19 cellular contexts compared by ENCODE assay signal in the genomic region with DNA sequence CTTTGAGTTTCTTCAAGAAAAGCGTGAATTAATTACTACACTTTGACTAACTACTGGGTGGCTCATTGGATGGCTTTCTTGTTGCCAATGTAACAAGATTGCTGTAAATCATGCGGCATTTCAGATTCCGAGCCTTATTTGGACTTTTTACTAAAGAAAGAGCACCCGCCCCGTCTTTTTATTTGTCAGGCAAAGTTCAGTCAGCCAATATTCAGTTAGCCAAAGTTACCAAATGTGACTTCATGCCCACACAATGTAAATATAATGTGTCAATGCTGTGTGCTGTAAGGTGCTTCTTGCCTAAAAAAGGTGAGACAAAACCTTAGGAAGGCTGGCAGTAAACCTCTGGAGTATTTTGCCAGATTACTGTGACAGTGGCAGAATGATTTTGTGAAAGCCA. TPM values are rescaled to one million over a fixed set of nuclear protein-coding genes. Genes with fewer than 3 reads are reported as not detected.
DNase-seq lines count a peak whose midpoint lies in the region; ATAC-seq, FAIRE-seq and TF ChIP-seq lines count a peak whose summit lies in the region.
"Had no signal": no experiment of that assay in that cellular context is flagged by ENCODE, and none has a peak within 500 bp of the region (broad histone marks: within the 10 kb centered on the region; RNA-seq: fewer than 3 reads in every experiment).

No MANE protein-coding gene starts in this region.

- H3K9me3 Mint-ChIP-seq in CD8-positive, alpha-beta T cell, result no peaks in the 10 kb centered on the region
- no peaks in the 10 kb centered on the region for H3K9me3 Mint-ChIP-seq in naive thymus-derived CD8-positive, alpha-beta T cell
- H3K9me3 Mint-ChIP-seq: naive B cell had no signal

- peak overlapping the region; percentile 39 to 100 (median 98); a peak in 15 of 22 replicates for H3K4me2 ChIP-seq in BLaER1 treated with 17β-estradiol and CSF1 and Interleukin-3, amounts not matched to agents 10 nM and 100 nM

- peaks cover 89 to 100% (median 100%) of the 10 kb centered on the region in 11 experiments for H4K20me1 ChIP-seq in BLaER1 treated with 17β-estradiol and CSF1 and Interleukin-3, amounts not matched to agents 10 nM and 100 nM

- peaks cover 44 to 100% (median 95%) of the 10 kb centered on the region in 11 experiments for H3K36me3 ChIP-seq in BLaER1 treated with 17β-estradiol and CSF1 and Interleukin-3, amounts not matched to agents 10 nM and 100 nM
- H3K36me3 ChIP-seq in CD8-positive, alpha-beta T cell (ENCODE audit: insufficient read depth, low read length), result no peaks in the 10 kb centered on the region
- H3K36me3 ChIP-seq in bronchial epithelial cell (ENCODE audit: control insufficient read depth, insufficient read depth, low read length), result no peaks in the 10 kb centered on the region
- H3K36me3 ChIP-seq: left lung, MG63, thoracic aorta had no signal

- H3K27me3 ChIP-seq in BLaER1 treated with 17β-estradiol and CSF1 and Interleukin-3, amounts not matched to agents 10 nM and 100 nM, result no peaks in the 10 kb centered on the region
- no peaks in the 10 kb centered on the region for H3K27me3 ChIP-seq in CD8-positive, alpha-beta T cell (ENCODE audit: insufficient read depth, low read length)
- H3K27me3 ChIP-seq in bronchial epithelial cell (ENCODE audit: control insufficient read depth, insufficient read depth, low read length), result no peaks in the 10 kb centered on the region
- H3K27me3 ChIP-seq: left lung, MG63 had no signal

- DNase-seq in CD8-positive, alpha-beta T cell, result no peak
- peak; percentile 49 for DNase-seq in bronchial epithelial cell (ENCODE audit: low read depth)
- no peak for DNase-seq in naive thymus-derived CD8-positive, alpha-beta T cell
- no peak for DNase-seq in NOMO-1 (lab: John Stamatoyannopoulos, UW; ENCODE audit: unreplicated experiment in 2 of 2)
- DNase-seq: activated CD4-positive, alpha-beta T cell treated with anti-CD3 and anti-CD28 coated beads for 4 hours; activated naive CD4-positive, alpha-beta T cell treated with Interleukin-2 at 50 U/mL for 16 hours; GF-D8; left lung; naive B cell; NCI-H1694; NCI-H774 had no signal

- no peak for ATAC-seq in CD8-positive, alpha-beta T cell
- ATAC-seq in naive thymus-derived CD8-positive, alpha-beta T cell, result no peak
- no peak for ATAC-seq in GM18870 (IDR thresholded peaks at IDR 0.05; ENCODE audit: unreplicated experiment)
- ATAC-seq in HG03457 (IDR thresholded peaks at IDR 0.05; ENCODE audit: unreplicated experiment), result no peak
- no peak for ATAC-seq in HG03097 (IDR thresholded peaks at IDR 0.05; ENCODE audit: low FRiP score, unreplicated experiment)
- ATAC-seq: GM12878 had no signal

- intact Hi-C loops in CD8-positive, alpha-beta T cell (cut with DNase I, micrococcal nuclease), result no loop called here

- CTCF ChIA-PET in CD8-positive, alpha-beta T cell (lab: Charles Lee), result interaction anchor here (0.8 kb wide), 1 partner anchor 35 kb away, joined by 3 read pairs; no protein-coding TSS in a partner anchor

- H3K4me3 ChIP-seq in BLaER1 treated with 17β-estradiol and CSF1 and Interleukin-3, amounts not matched to agents 10 nM and 100 nM, result no peak overlapping the region
- H3K4me3 ChIP-seq in CD8-positive, alpha-beta T cell (ENCODE audit: low read depth, low read length), result no peak overlapping the region
- no peak overlapping the region for H3K4me3 ChIP-seq in bronchial epithelial cell (ENCODE audit: low read depth, low read length)
- H3K4me3 ChIP-seq: coronary artery, GM12878, left lung, MG63, thoracic aorta had no signal

- TF ChIP-seq CTCF in CD8-positive, alpha-beta T cell (IDR thresholded peaks at IDR 0.05), result no peak
- TF ChIP-seq CTCF in bronchial epithelial cell (IDR thresholded peaks at IDR 0.05; ENCODE audit: insufficient read depth, low read length, severe bottlenecking), result no peak

- peaks cover 99% of the 10 kb centered on the region for H3K4me1 Mint-ChIP-seq in CD8-positive, alpha-beta T cell (ENCODE audit: low read depth)
- H3K4me1 Mint-ChIP-seq in naive thymus-derived CD8-positive, alpha-beta T cell, result peaks cover 65 to 97% (median 92%) of the 10 kb centered on the region in 4 donors

- H3K9ac ChIP-seq in BLaER1 treated with 17β-estradiol and CSF1 and Interleukin-3, amounts not matched to agents 10 nM and 100 nM, result no peak overlapping the region

- POLR2A ChIA-PET in CD8-positive, alpha-beta T cell (lab: Charles Lee), result no interaction called here
- POLR2A ChIA-PET in naive thymus-derived CD8-positive, alpha-beta T cell (lab: Charles Lee), result interaction anchor here (0.6 to 1.2 kb wide), 2 partner anchors 10 to 23 kb away, joined by 3 read pairs; no protein-coding TSS in a partner anchor

- no peak for FAIRE-seq in bronchial epithelial cell (lab: Jason Lieb, UNC)
- FAIRE-seq: GM12878 had no signal

- H3K4me1 ChIP-seq in BLaER1 treated with 17β-estradiol and CSF1 and Interleukin-3, amounts not matched to agents 10 nM and 100 nM, result peaks cover 96 to 100% (median 100%) of the 10 kb centered on the region in 10 experiments
- peaks cover 88% of the 10 kb centered on the region for H3K4me1 ChIP-seq in CD8-positive, alpha-beta T cell (ENCODE audit: insufficient read depth, low read length)

- H3K9me3 ChIP-seq in BLaER1 treated with 17β-estradiol and CSF1 and Interleukin-3, amounts not matched to agents 10 nM and 100 nM (replicated peaks in 1 of 11), result peaks cover 0 to 20% (median 0%) of the 10 kb centered on the region in 11 experiments; a peak in 9 of 22 replicates
- H3K9me3 ChIP-seq in CD8-positive, alpha-beta T cell (ENCODE audit: low read length), result no peaks in the 10 kb centered on the region
- H3K9me3 ChIP-seq: left lung, MG63, thoracic aorta had no signal

- no peak overlapping the region for H3K4me3 Mint-ChIP-seq in CD8-positive, alpha-beta T cell
- peak overlapping the region in 1 of 10 donors; percentile 61 for H3K4me3 Mint-ChIP-seq in naive thymus-derived CD8-positive, alpha-beta T cell

- peaks cover 65% of the 10 kb centered on the region for H3K36me3 Mint-ChIP-seq in CD8-positive, alpha-beta T cell
- peaks cover 0 to 34% (median 25%) of the 10 kb centered on the region in 3 donors for H3K36me3 Mint-ChIP-seq in naive thymus-derived CD8-positive, alpha-beta T cell
- H3K36me3 Mint-ChIP-seq: naive B cell had no signal

- no peak overlapping the region for H3K27ac ChIP-seq in BLaER1 treated with 17β-estradiol and CSF1 and Interleukin-3, amounts not matched to agents 10 nM and 100 nM
- H3K27ac ChIP-seq in CD8-positive, alpha-beta T cell (ENCODE audit: low read depth, low read length), result no peak overlapping the region
- H3K27ac ChIP-seq: coronary artery, thoracic aorta had no signal

- H3K27ac Mint-ChIP-seq in CD8-positive, alpha-beta T cell, result peak overlapping the region; percentile 66
- peak overlapping the region in 6 of 10 donors; percentile 13 to 95 (median 28) for H3K27ac Mint-ChIP-seq in naive thymus-derived CD8-positive, alpha-beta T cell

- H3K27me3 Mint-ChIP-seq in CD8-positive, alpha-beta T cell (ENCODE audit: low read depth), result no peaks in the 10 kb centered on the region
- H3K27me3 Mint-ChIP-seq in naive thymus-derived CD8-positive, alpha-beta T cell, result no peaks in the 10 kb centered on the region
- H3K27me3 Mint-ChIP-seq: naive B cell had no signal

RNA-seq across cellular contexts. Expression of a gene that starts 14.8 kb away (rescaled TPM):
- total RNA-seq in CD8-positive, alpha-beta T cell, result 10 to 100 TPM; 35.6 to 37.3 TPM
- 2.7 and 3.9 TPM in 2 replicates for total RNA-seq in bronchial epithelial cell
- total RNA-seq in naive thymus-derived CD8-positive, alpha-beta T cell, result 10 to 100 TPM; 87.7 to 87.9 TPM
- polyA plus RNA-seq in naive thymus-derived CD8-positive, alpha-beta T cell, result 10 to 100 TPM; 54.9 to 64.5 (median 58.7) TPM
